25 cellular contexts compared by ENCODE assay signal in genomic region chr14:49888293-49888692, GRCh38.
"Had no signal": no experiment of that assay in that cellular context is flagged by ENCODE, and none has a peak within 500 bp of the region (broad histone marks: within the 10 kb centered on the region; RNA-seq: fewer than 3 reads in every experiment).

No MANE protein-coding gene starts in this region.

- ATAC-seq: activated CD8-positive, alpha-beta T cell treated with anti-CD3 and anti-CD28 coated beads, Interleukin-2, amount 10 ng/mL, durations not matched to agents 7 days and 5 days; body of pancreas; Panc1; Right ventricle myocardium inferior had no signal

- H3K27ac ChIP-seq: ascending aorta, body of pancreas, KMS-11, SK-N-MC, WERI-Rb-1 had no signal

- H3K9me3 ChIP-seq: ascending aorta, body of pancreas had no signal

- H3K27me3 ChIP-seq: ascending aorta, body of pancreas had no signal

- H3K27me3 Mint-ChIP-seq: activated naive CD4-positive, alpha-beta T cell treated with anti-CD3 and anti-CD28 coated beads, Interleukin-2, amount 50 U/mL, for 24 hours; central memory CD8-positive, alpha-beta T cell had no signal

- H3K4me3 Mint-ChIP-seq: activated CD8-positive, alpha-beta T cell treated with anti-CD3 and anti-CD28 coated beads, Interleukin-2, amount 10 ng/mL, durations not matched to agents 7 days and 5 days; activated naive CD4-positive, alpha-beta T cell treated with anti-CD3 and anti-CD28 coated beads, Interleukin-2, amount 50 U/mL, for 24 hours; central memory CD8-positive, alpha-beta T cell had no signal

- DNase-seq: activated CD4-positive, alpha-beta T cell treated with anti-CD3 and anti-CD28 coated beads for 48 hours; activated CD4-positive, alpha-beta T cell treated with anti-CD3 and anti-CD28 coated beads, Interleukin-2, amount 50 U/mL, for 4 hours; activated CD8-positive, alpha-beta memory T cell treated with anti-CD3 and anti-CD28 coated beads, Interleukin-2, amount 50 U/mL, for 48 hours; activated CD8-positive, alpha-beta T cell treated with anti-CD3 and anti-CD28 coated beads, Interleukin-2, amount 10 ng/mL, durations not matched to agents 7 days and 5 days; activated T-cell treated with anti-CD3 and anti-CD28 coated beads, Interleukin-2, amount 50 U/mL, for 1 hour; body of pancreas; MM.1S; NCI-H1105; NCI-H1436; NCI-H1694 treated with DMSO at 0.1 percent for 48 hours; NCI-H2029 treated with DMSO at 0.1 percent for 48 hours; NCI-H345; NCI-H510A; NCI-H526 treated with DMSO at 0.1 percent for 48 hours; NCI-H82; RPMI8226; T-helper 1 cell; WERI-Rb-1 had no signal

- H3K27ac Mint-ChIP-seq: activated CD8-positive, alpha-beta T cell treated with anti-CD3 and anti-CD28 coated beads, Interleukin-2, amount 10 ng/mL, durations not matched to agents 7 days and 5 days; activated naive CD4-positive, alpha-beta T cell treated with anti-CD3 and anti-CD28 coated beads, Interleukin-2, amount 50 U/mL, for 24 hours had no signal

- H3K36me3 ChIP-seq: ascending aorta had no signal

- H3K4me3 ChIP-seq: ascending aorta, body of pancreas, SK-N-MC had no signal

- H3K9me3 Mint-ChIP-seq: activated naive CD4-positive, alpha-beta T cell treated with anti-CD3 and anti-CD28 coated beads, Interleukin-2, amount 50 U/mL, for 24 hours; central memory CD8-positive, alpha-beta T cell had no signal
